In genomic region chr12:43273467-43273866, GRCh38 we compare ENCODE assay signal across 13 cellular contexts.
"Had no signal": no experiment of that assay in that cellular context is flagged by ENCODE, and none has a peak within 500 bp of the region (broad histone marks: within the 10 kb centered on the region; RNA-seq: fewer than 3 reads in every experiment).

No MANE protein-coding gene starts in this region.

- DNase-seq: activated CD4-positive, alpha-beta memory T cell treated with anti-CD3 and anti-CD28 coated beads for 36 hours; activated CD4-positive, alpha-beta T cell treated with anti-CD3 and anti-CD28 coated beads for 1 hour; activated gamma-delta T cell; activated T-cell treated with anti-CD3 and anti-CD28 coated beads, Interleukin-2, amount 50 U/mL, for 4 hours; amygdala; dorsolateral prefrontal cortex; esophagus squamous epithelium; gastrocnemius medialis; kidney glomerular epithelial cell; natural killer cell; stimulated activated CD4-positive, alpha-beta T cell treated with anti-CD3 and anti-CD28 coated beads, Interleukin-15, amount 100 ng/mL, for 24 hours; stimulated activated CD4-positive, alpha-beta T cell treated with anti-CD3 and anti-CD28 coated beads, Interleukin-4, amount 100 ng/mL, for 24 hours; upper lobe of right lung had no signal

- H3K4me3 ChIP-seq: dorsolateral prefrontal cortex, esophagus squamous epithelium, gastrocnemius medialis, upper lobe of right lung had no signal

- H3K27me3 ChIP-seq: dorsolateral prefrontal cortex, esophagus squamous epithelium, gastrocnemius medialis, upper lobe of right lung had no signal

- H3K9me3 ChIP-seq: esophagus squamous epithelium, gastrocnemius medialis, upper lobe of right lung had no signal

- H3K36me3 ChIP-seq: esophagus squamous epithelium, gastrocnemius medialis, upper lobe of right lung had no signal

- H3K4me1 ChIP-seq: gastrocnemius medialis, upper lobe of right lung had no signal

- ATAC-seq: activated T-cell treated with anti-CD3 and anti-CD28 coated beads, Interleukin-2, amount 50 U/mL, for 4 hours; gastrocnemius medialis; natural killer cell; upper lobe of right lung had no signal

- H3K27ac ChIP-seq: dorsolateral prefrontal cortex, esophagus squamous epithelium, gastrocnemius medialis, upper lobe of right lung had no signal
